8 cellular contexts compared by ENCODE assay signal in genomic region chr16:46929378-46930332, GRCh38. TPM values are rescaled to one million over a fixed set of nuclear protein-coding genes. Genes with fewer than 3 reads are reported as not detected.
DNase-seq lines count a peak whose midpoint lies in the region; ATAC-seq and TF ChIP-seq lines count a peak whose summit lies in the region.

No MANE protein-coding gene starts in this region.

- WGBS in esophagus squamous epithelium, 2 donors: 47 to 65% methylated on average over 10 to 41 of the region's 43 CpGs

- no peaks in the 10 kb centered on the region for H3K36me3 Mint-ChIP-seq in naive thymus-derived CD4-positive, alpha-beta T cell
- peaks cover 41% of the 10 kb centered on the region for H3K36me3 Mint-ChIP-seq in stimulated activated effector memory CD8-positive, alpha-beta T cell treated with anti-CD3 and anti-CD28 coated beads, Interleukin-12 subunit alpha, Interleukin-12 subunit beta, amount 100 ng/mL, for 72 hours

- intact Hi-C loops in esophagus squamous epithelium (cut with DNase I): no loop called here
- intact Hi-C loops in naive thymus-derived CD4-positive, alpha-beta T cell (cut with micrococcal nuclease): loop anchor here (1.0 to 5.0 kb wide), 2 partner anchors 75 to 257 kb away; no protein-coding TSS in a partner anchor

- H3K36me3 ChIP-seq in HEK293 (ENCODE audit: control insufficient read depth in 2 of 2, insufficient read depth in 1 of 2, low read length in 2 of 2): peaks cover 10 to 42% of the 10 kb centered on the region in 2 experiments; a peak in 2 of 3 replicates
- H3K36me3 ChIP-seq in esophagus squamous epithelium: peaks cover 3 to 70% (median 10%) of the 10 kb centered on the region in 3 donors
- H3K36me3 ChIP-seq in naive thymus-derived CD4-positive, alpha-beta T cell (ENCODE audit: control insufficient read depth in 2 of 3, insufficient read depth in 3 of 3, low read length in 3 of 3): no peaks in the 10 kb centered on the region

- H3K9me3 Mint-ChIP-seq in naive thymus-derived CD4-positive, alpha-beta T cell: no peaks in the 10 kb centered on the region
- H3K9me3 Mint-ChIP-seq in stimulated activated effector memory CD8-positive, alpha-beta T cell treated with anti-CD3 and anti-CD28 coated beads, Interleukin-12 subunit alpha, Interleukin-12 subunit beta, amount 100 ng/mL, for 72 hours: no peaks in the 10 kb centered on the region

- H3K4me1 Mint-ChIP-seq in naive thymus-derived CD4-positive, alpha-beta T cell: peaks cover 0 to 5% (median 0%) of the 10 kb centered on the region in 7 donors
- peaks cover 10% of the 10 kb centered on the region for H3K4me1 Mint-ChIP-seq in stimulated activated effector memory CD8-positive, alpha-beta T cell treated with anti-CD3 and anti-CD28 coated beads, Interleukin-12 subunit alpha, Interleukin-12 subunit beta, amount 100 ng/mL, for 72 hours

- no peaks in the 10 kb centered on the region for H3K4me1 ChIP-seq in HEK293 (ENCODE audit: control insufficient read depth, insufficient read depth, low read length)
- H3K4me1 ChIP-seq in esophagus squamous epithelium: peaks cover 0 to 13% (median 0%) of the 10 kb centered on the region in 3 donors
- no peaks in the 10 kb centered on the region for H3K4me1 ChIP-seq in naive thymus-derived CD4-positive, alpha-beta T cell (ENCODE audit: control insufficient read depth in 2 of 2, insufficient read depth in 2 of 2, low read length in 2 of 2)

- H3K27ac ChIP-seq in HEK293 (ENCODE audit: extremely low read depth, low read depth, low read length) (no peak overlapping the region), esophagus squamous epithelium (no peak overlapping the region)
- H3K27ac ChIP-seq in naive thymus-derived CD4-positive, alpha-beta T cell (ENCODE audit: low read depth, low read length): no peak overlapping the region

- no peaks in the 10 kb centered on the region for H3K27me3 ChIP-seq in esophagus squamous epithelium
- no peaks in the 10 kb centered on the region for H3K27me3 ChIP-seq in naive thymus-derived CD4-positive, alpha-beta T cell (ENCODE audit: control insufficient read depth in 2 of 2, insufficient read depth in 2 of 2, low read length in 2 of 2)

- peak; percentile 83 for DNase-seq in GM12865 (ENCODE audit: low read depth)
- DNase-seq in NOMO-1 treated with DMSO at 0.1 percent for 48 hours (lab: John Stamatoyannopoulos, UW; ENCODE audit: unreplicated experiment): peak; percentile 15
- peak; percentile 66 for DNase-seq in activated T-cell treated with anti-CD3 and anti-CD28 coated beads for 48 hours (ENCODE audit: low read depth)
- no peak for DNase-seq in esophagus squamous epithelium (lab: John Stamatoyannopoulos, UW)
- DNase-seq in naive thymus-derived CD4-positive, alpha-beta T cell: peak; percentile 15 to 73 (median 38)
- peak; percentile 65 to 85 for DNase-seq in stimulated activated effector memory CD8-positive, alpha-beta T cell treated with anti-CD3 and anti-CD28 coated beads, Interleukin-12 subunit alpha, Interleukin-12 subunit beta, amount 100 ng/mL, for 72 hours (ENCODE audit: low spot score in 2 of 2)
- no peak for DNase-seq in cerebellar nuclear complex (lab: John Stamatoyannopoulos, UW)

- H3K27ac Mint-ChIP-seq in naive thymus-derived CD4-positive, alpha-beta T cell: no peak overlapping the region
- peak overlapping the region; percentile 10 for H3K27ac Mint-ChIP-seq in stimulated activated effector memory CD8-positive, alpha-beta T cell treated with anti-CD3 and anti-CD28 coated beads, Interleukin-12 subunit alpha, Interleukin-12 subunit beta, amount 100 ng/mL, for 72 hours

- no peaks in the 10 kb centered on the region for H3K27me3 Mint-ChIP-seq in naive thymus-derived CD4-positive, alpha-beta T cell

- peak; percentile 83 for ATAC-seq in naive thymus-derived CD4-positive, alpha-beta T cell
- ATAC-seq in stimulated activated effector memory CD8-positive, alpha-beta T cell treated with anti-CD3 and anti-CD28 coated beads, Interleukin-12 subunit alpha, Interleukin-12 subunit beta, amount 100 ng/mL, for 72 hours: peak; percentile 82

- H3K9me3 ChIP-seq in HEK293 (ENCODE audit: control insufficient read depth, insufficient read depth, low read depth, low read length) (no peaks in the 10 kb centered on the region), esophagus squamous epithelium (no peaks in the 10 kb centered on the region)
- H3K9me3 ChIP-seq in naive thymus-derived CD4-positive, alpha-beta T cell (ENCODE audit: control insufficient read depth in 2 of 3, low read length in 3 of 3): no peaks in the 10 kb centered on the region

- POLR2A ChIA-PET in HEK293 (lab: Yijun Ruan, JAX): no interaction called here
- POLR2A ChIA-PET in naive thymus-derived CD4-positive, alpha-beta T cell (lab: Charles Lee): no interaction called here

- no peak overlapping the region for H3K4me3 ChIP-seq in GM12865 (ENCODE audit: low read depth, low read length)
- no peak overlapping the region for H3K4me3 ChIP-seq in HEK293 (ENCODE audit: low read depth, low read length)
- no peak overlapping the region for H3K4me3 ChIP-seq in esophagus squamous epithelium
- H3K4me3 ChIP-seq in naive thymus-derived CD4-positive, alpha-beta T cell (ENCODE audit: low read length): no peak overlapping the region

- no peak for TF ChIP-seq POLR2A in esophagus squamous epithelium (IDR thresholded peaks at IDR 0.05)

- peak; percentile 90 for TF ChIP-seq CTCF in GM12865 (IDR thresholded peaks at IDR 0.05; ENCODE audit: insufficient read depth, low read depth, low read length, missing control alignments)
- TF ChIP-seq CTCF in HEK293 (tag by site-specific recombination; IDR thresholded peaks at IDR 0.05): peak; percentile 68
- peak; percentile 73 to 93 (median 80) for TF ChIP-seq CTCF in esophagus squamous epithelium (IDR thresholded peaks at IDR 0.05)

- no peak overlapping the region for H3K4me3 Mint-ChIP-seq in naive thymus-derived CD4-positive, alpha-beta T cell
- no peak overlapping the region for H3K4me3 Mint-ChIP-seq in stimulated activated effector memory CD8-positive, alpha-beta T cell treated with anti-CD3 and anti-CD28 coated beads, Interleukin-12 subunit alpha, Interleukin-12 subunit beta, amount 100 ng/mL, for 72 hours

- CTCF ChIA-PET in HEK293 (lab: Yijun Ruan, JAX): interaction anchor here (0.6 to 3.5 kb wide), 21 partner anchors 9 to 1187 kb away, joined by 3 to 24 read pairs (median 3); no protein-coding TSS in a partner anchor
- CTCF ChIA-PET in naive thymus-derived CD4-positive, alpha-beta T cell (lab: Charles Lee): interaction anchor here (0.9 to 1.0 kb wide), 3 partner anchors 14 to 42 kb away, joined by 3 read pairs; no protein-coding TSS in a partner anchor

TF ChIP-seq in HEK293, 187 proteins besides CTCF, POLR2A, EP300 and RAD21:
- TF ChIP-seq ZSCAN16 (tag by site-specific recombination; IDR thresholded peaks at IDR 0.05): no peak
- TF ChIP-seq HOXD13 (CRISPR knock-in tag; IDR thresholded peaks at IDR 0.05; ENCODE audit: borderline replicate concordance): 0 out of 2 replicates have a peak, but pooled peaks have one; percentile 12
- TF ChIP-seq ZNF624 (tag by site-specific recombination; IDR thresholded peaks at IDR 0.05): no peak
- peak; percentile 57 for TF ChIP-seq ZNF654 (tag by site-specific recombination; IDR thresholded peaks at IDR 0.05; ENCODE audit: low read depth)
- peak; percentile 40; the same call in 1 of the 2 replicates for TF ChIP-seq ZNF692 (tag by site-specific recombination; IDR thresholded peaks at IDR 0.05)
- TF ChIP-seq ZFHX2 (tag by site-specific recombination; conservative IDR thresholded peaks at IDR 0.05): no peak
- no peak for TF ChIP-seq ZNF311 (tag by site-specific recombination; IDR thresholded peaks at IDR 0.05; ENCODE audit: borderline replicate concordance)

RNA-seq across cellular contexts. Expression of gene DNAJA2, which starts 43.8 kb away (rescaled TPM):
- total RNA-seq in esophagus squamous epithelium: 10 to 100 TPM; 39.0 to 69.7 (median 58.2) TPM
- 10 to 100 TPM; 59.4 to 73.3 (median 60.9) TPM for total RNA-seq in naive thymus-derived CD4-positive, alpha-beta T cell
- polyA plus RNA-seq in naive thymus-derived CD4-positive, alpha-beta T cell: 10 to 100 TPM; 69.2 to 98.2 TPM

RNA-seq across cellular contexts. Expression of gene GPT2, which starts 45.5 kb away (rescaled TPM):
- 100 to 1,000 TPM in 1 of 4 donors, 10 to 100 TPM in 3; 43.3 to 113 (median 77.2) TPM for total RNA-seq in esophagus squamous epithelium
- 1 to 10 TPM in 2 of 5 experiments, under 1 TPM in 3; 0.40 to 7.7 (median 0.73) TPM for total RNA-seq in naive thymus-derived CD4-positive, alpha-beta T cell
- polyA plus RNA-seq in naive thymus-derived CD4-positive, alpha-beta T cell: under 1 TPM; 0.40 to 0.64 TPM

Comparison
In these comparisons a context has a peak if more than half of its experiments do, and no peak if none do; other contexts are left out.
1. DNase-seq: peak in GM12865 (single experiment), NOMO-1 treated with DMSO at 0.1 percent for 48 hours (single experiment), activated T-cell treated with anti-CD3 and anti-CD28 coated beads for 48 hours (single experiment), naive thymus-derived CD4-positive, alpha-beta T cell (9 of 9) and stimulated activated effector memory CD8-positive, alpha-beta T cell treated with anti-CD3 and anti-CD28 coated beads, Interleukin-12 subunit alpha, Interleukin-12 subunit beta, amount 100 ng/mL, for 72 hours (2 of 2); none in esophagus squamous epithelium (single experiment) and cerebellar nuclear complex (0 of 2).
2. RNA of gene GPT2, which starts 45.5 kb away (total RNA-seq): 43.3 to 113 TPM in esophagus squamous epithelium; 0.40 to 7.7 TPM in naive thymus-derived CD4-positive, alpha-beta T cell; every median in the first group is over 4 times any median in the second.
3. Peak in every context shown above with its lines, with median percentiles within 50 percentile points of each other: CTCF ChIP-seq.